14 cellular contexts compared by ENCODE assay signal in the genomic region with DNA sequence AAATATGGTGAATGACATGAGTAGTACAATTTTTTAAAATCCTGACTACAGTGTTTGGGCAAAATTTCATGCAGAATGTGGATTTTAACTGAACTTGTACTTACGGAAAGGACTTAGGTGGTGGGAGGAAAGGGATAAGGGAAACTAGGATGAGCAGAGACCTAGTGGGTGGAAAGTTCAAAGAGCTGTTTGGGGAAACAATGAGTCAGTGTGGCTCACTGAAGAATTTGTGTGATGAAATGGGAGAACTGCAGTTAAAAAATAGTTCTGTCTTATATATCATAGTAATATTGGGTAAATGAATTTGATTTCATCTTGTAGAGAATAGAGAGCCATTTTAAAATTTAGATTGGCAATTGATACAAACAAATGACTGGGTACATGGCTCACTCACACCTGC.
A peak's percentile ranks its signal among the peaks of the same experiment; 100 is the strongest.
DNase-seq lines count a peak whose midpoint lies in the region; ATAC-seq and TF ChIP-seq lines count a peak whose summit lies in the region.
"Had no signal": no experiment of that assay in that cellular context is flagged by ENCODE, and none has a peak within 500 bp of the region (broad histone marks: within the 10 kb centered on the region; RNA-seq: fewer than 3 reads in every experiment).

No MANE protein-coding gene starts in this region.

- no peak overlapping the region for H3K4me3 Mint-ChIP-seq in chondrocyte (ENCODE audit: unreplicated experiment)

- no peak for ATAC-seq in GM18909 (IDR thresholded peaks at IDR 0.05; ENCODE audit: poor library complexity, unreplicated experiment)

- TF ChIP-seq RAD21 in liver (IDR thresholded peaks at IDR 0.05) = no peak

- no peaks in the 10 kb centered on the region for H3K27me3 ChIP-seq in liver (ENCODE audit: control insufficient read depth in 4 of 4, insufficient read depth in 4 of 4, low read length in 3 of 4)
- H3K27me3 ChIP-seq: upper lobe of left lung had no signal

- peak overlapping the region; percentile 24 for H3K27ac Mint-ChIP-seq in chondrocyte (ENCODE audit: unreplicated experiment)

- no peaks in the 10 kb centered on the region for H3K9me3 ChIP-seq in liver (ENCODE audit: control insufficient read depth in 4 of 4, low read length in 3 of 4)
- H3K9me3 ChIP-seq: upper lobe of left lung had no signal

- no peak overlapping the region for H3K27ac ChIP-seq in liver (ENCODE audit: low read depth in 1 of 2, low read length in 2 of 2)
- H3K27ac ChIP-seq: C4-2B, upper lobe of left lung had no signal

- peaks cover 5% of the 10 kb centered on the region for H3K36me3 Mint-ChIP-seq in chondrocyte (ENCODE audit: low read depth)

- in situ Hi-C loops in GM13977 (cut with MboI; ENCODE audit: low pct_unique_long_range_greater_than_20kb, low sequenced_read_pairs, unreplicated experiment) = no loop called here

- no peaks in the 10 kb centered on the region for H3K36me3 ChIP-seq in liver (ENCODE audit: control insufficient read depth in 4 of 4, insufficient read depth in 3 of 4, low read depth in 1 of 4, low read length in 3 of 4)
- H3K36me3 ChIP-seq: upper lobe of left lung had no signal

- H3K9ac ChIP-seq in liver (ENCODE audit: low read depth in 1 of 2, low read length in 2 of 2) = no peak overlapping the region

- H3K4me3 ChIP-seq in AG10803 (ENCODE audit: low read length) (no peak overlapping the region), liver (ENCODE audit: low read depth in 1 of 3, low read length in 3 of 3) (no peak overlapping the region)
- H3K4me3 ChIP-seq: upper lobe of left lung had no signal

- TF ChIP-seq CTCF in AG10803 (conservative IDR thresholded peaks at IDR 0.05; ENCODE audit: low read length) = no peak
- TF ChIP-seq CTCF in chondrocyte (IDR thresholded peaks at IDR 0.05) = no peak
- no peak for TF ChIP-seq CTCF in liver (IDR thresholded peaks at IDR 0.05; ENCODE audit: low read depth, low read length, missing input control)
- no peak for TF ChIP-seq CTCF in GM13977 (IDR thresholded peaks at IDR 0.05; ENCODE audit: extremely low read depth, insufficient read depth, missing control alignments)

- DNase-seq in AG10803 (ENCODE audit: low read depth) (peak; percentile 55), LHCN-M2 (ENCODE audit: low read depth) (peak; percentile 26), chondrocyte (ENCODE audit: low spot score) (no peak), GM13977 (ENCODE audit: low spot score) (no peak), NCI-H510A (lab: John Stamatoyannopoulos, UW) (no peak), NCI-H69 (lab: John Stamatoyannopoulos, UW) (no peak)
- DNase-seq: activated CD4-positive, alpha-beta T cell treated with anti-CD3 and anti-CD28 coated beads for 1 hour; NCI-H2227 treated with DMSO at 0.1 percent for 48 hours; stimulated activated CD4-positive, alpha-beta T cell treated with anti-CD3 and anti-CD28 coated beads, Interleukin-2, amount 100 ng/mL, for 24 hours; T-helper 1 cell; upper lobe of left lung had no signal

- no peaks in the 10 kb centered on the region for H3K27me3 Mint-ChIP-seq in chondrocyte (ENCODE audit: low read depth)

- peaks cover 0 to 3% (median 0%) of the 10 kb centered on the region in 4 donors for H3K4me1 ChIP-seq in liver (ENCODE audit: control insufficient read depth in 4 of 4, insufficient read depth in 4 of 4, low read length in 3 of 4)
- H3K4me1 ChIP-seq: upper lobe of left lung had no signal

- H3K9me3 Mint-ChIP-seq in chondrocyte (ENCODE audit: low read depth) = peaks cover 20% of the 10 kb centered on the region

- peaks cover 45% of the 10 kb centered on the region for H3K4me1 Mint-ChIP-seq in chondrocyte (ENCODE audit: low read depth)

- 90% methylated on average over 1 of the region's 1 CpG for WGBS in liver

TF ChIP-seq in liver, 16 proteins besides CTCF, POLR2A, EP300 and RAD21:
- TF ChIP-seq, protein P1, sequence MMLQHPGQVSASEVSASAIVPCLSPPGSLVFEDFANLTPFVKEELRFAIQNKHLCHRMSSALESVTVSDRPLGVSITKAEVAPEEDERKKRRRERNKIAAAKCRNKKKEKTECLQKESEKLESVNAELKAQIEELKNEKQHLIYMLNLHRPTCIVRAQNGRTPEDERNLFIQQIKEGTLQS (IDR thresholded peaks at IDR 0.05) = peak; percentile 26
- no peak for TF ChIP-seq GABPA (IDR thresholded peaks at IDR 0.05 in 1 of 2, conservative IDR thresholded peaks at IDR 0.05 in 1 of 2)
- TF ChIP-seq, protein P2, sequence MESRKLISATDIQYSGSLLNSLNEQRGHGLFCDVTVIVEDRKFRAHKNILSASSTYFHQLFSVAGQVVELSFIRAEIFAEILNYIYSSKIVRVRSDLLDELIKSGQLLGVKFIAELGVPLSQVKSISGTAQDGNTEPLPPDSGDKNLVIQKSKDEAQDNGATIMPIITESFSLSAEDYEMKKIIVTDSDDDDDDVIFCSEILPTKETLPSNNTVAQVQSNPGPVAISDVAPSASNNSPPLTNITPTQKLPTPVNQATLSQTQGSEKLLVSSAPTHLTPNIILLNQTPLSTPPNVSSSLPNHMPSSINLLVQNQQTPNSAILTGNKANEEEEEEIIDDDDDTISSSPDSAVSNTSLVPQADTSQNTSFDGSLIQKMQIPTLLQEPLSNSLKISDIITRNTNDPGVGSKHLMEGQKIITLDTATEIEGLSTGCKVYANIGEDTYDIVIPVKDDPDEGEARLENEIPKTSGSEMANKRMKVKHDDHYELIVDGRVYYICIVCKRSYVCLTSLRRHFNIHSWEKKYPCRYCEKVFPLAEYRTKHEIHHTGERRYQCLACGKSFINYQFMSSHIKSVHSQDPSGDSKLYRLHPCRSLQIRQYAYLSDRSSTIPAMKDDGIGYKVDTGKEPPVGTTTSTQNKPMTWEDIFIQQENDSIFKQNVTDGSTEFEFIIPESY (IDR thresholded peaks at IDR 0.05) = no peak
- no peak for TF ChIP-seq SP1 (IDR thresholded peaks at IDR 0.05)
- TF ChIP-seq RXRA (IDR thresholded peaks at IDR 0.05) = peak in 1 of 2 donors; percentile 50
- TF ChIP-seq, protein P3, sequence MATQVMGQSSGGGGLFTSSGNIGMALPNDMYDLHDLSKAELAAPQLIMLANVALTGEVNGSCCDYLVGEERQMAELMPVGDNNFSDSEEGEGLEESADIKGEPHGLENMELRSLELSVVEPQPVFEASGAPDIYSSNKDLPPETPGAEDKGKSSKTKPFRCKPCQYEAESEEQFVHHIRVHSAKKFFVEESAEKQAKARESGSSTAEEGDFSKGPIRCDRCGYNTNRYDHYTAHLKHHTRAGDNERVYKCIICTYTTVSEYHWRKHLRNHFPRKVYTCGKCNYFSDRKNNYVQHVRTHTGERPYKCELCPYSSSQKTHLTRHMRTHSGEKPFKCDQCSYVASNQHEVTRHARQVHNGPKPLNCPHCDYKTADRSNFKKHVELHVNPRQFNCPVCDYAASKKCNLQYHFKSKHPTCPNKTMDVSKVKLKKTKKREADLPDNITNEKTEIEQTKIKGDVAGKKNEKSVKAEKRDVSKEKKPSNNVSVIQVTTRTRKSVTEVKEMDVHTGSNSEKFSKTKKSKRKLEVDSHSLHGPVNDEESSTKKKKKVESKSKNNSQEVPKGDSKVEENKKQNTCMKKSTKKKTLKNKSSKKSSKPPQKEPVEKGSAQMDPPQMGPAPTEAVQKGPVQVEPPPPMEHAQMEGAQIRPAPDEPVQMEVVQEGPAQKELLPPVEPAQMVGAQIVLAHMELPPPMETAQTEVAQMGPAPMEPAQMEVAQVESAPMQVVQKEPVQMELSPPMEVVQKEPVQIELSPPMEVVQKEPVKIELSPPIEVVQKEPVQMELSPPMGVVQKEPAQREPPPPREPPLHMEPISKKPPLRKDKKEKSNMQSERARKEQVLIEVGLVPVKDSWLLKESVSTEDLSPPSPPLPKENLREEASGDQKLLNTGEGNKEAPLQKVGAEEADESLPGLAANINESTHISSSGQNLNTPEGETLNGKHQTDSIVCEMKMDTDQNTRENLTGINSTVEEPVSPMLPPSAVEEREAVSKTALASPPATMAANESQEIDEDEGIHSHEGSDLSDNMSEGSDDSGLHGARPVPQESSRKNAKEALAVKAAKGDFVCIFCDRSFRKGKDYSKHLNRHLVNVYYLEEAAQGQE (IDR thresholded peaks at IDR 0.05) = no peak
- no peak for TF ChIP-seq YY1 (IDR thresholded peaks at IDR 0.05)
- TF ChIP-seq TAF1 (conservative IDR thresholded peaks at IDR 0.05) = no peak
- TF ChIP-seq HNF4G (IDR thresholded peaks at IDR 0.05) = no peak
- peak in 1 of 2 donors; percentile 93 for TF ChIP-seq JUND (IDR thresholded peaks at IDR 0.05)
- TF ChIP-seq FOXA2 (IDR thresholded peaks at IDR 0.05) = no peak
- TF ChIP-seq EGR1 (IDR thresholded peaks at IDR 0.05; ENCODE audit: low read depth in 2 of 2) = peak in 1 of 2 donors; percentile 62
- TF ChIP-seq FOXA1 (IDR thresholded peaks at IDR 0.05) = no peak
- TF ChIP-seq HNF4A (conservative IDR thresholded peaks at IDR 0.05) = peak in 1 of 2 donors; percentile 58
- no peak for TF ChIP-seq NR2F2 (IDR thresholded peaks at IDR 0.05)
- TF ChIP-seq, protein P4, sequence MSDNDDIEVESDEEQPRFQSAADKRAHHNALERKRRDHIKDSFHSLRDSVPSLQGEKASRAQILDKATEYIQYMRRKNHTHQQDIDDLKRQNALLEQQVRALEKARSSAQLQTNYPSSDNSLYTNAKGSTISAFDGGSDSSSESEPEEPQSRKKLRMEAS (IDR thresholded peaks at IDR 0.05) = no peak

Comparison
In these comparisons a context has a peak if more than half of its experiments do, and no peak if none do; other contexts are left out.
1. DNase-seq: peak in AG10803 (single experiment) and LHCN-M2 (single experiment); none in chondrocyte (single experiment), GM13977 (single experiment), NCI-H510A (single experiment) and NCI-H69 (single experiment).